Comparison of ENCODE assay signal across 36 cellular contexts in the genomic region with DNA sequence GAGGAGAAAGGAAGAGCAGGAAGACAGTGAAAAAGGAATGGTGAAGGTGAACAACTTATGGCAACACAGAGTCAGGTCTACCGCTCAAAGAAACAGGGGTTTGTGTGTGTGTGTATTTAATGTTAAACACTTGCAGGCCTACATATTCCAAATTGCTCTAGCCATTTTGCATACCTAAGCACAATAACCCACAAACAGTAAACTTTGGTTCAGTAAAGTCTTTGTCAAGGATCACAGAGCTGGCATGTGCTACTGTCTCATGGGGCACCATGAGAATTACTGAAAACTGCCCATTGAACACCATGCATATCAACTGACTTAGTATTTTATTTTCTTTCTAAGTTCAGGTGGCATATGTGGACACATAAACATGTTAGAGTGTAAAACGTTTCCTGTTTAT.
"Had no signal": no experiment of that assay in that cellular context is flagged by ENCODE, and none has a peak within 500 bp of the region (broad histone marks: within the 10 kb centered on the region; RNA-seq: fewer than 3 reads in every experiment).

No MANE protein-coding gene starts in this region.

- DNase-seq: activated B cell treated with CpG ODN at 0.5 μM for 24 hours; activated CD4-positive, alpha-beta memory T cell treated with anti-CD3 and anti-CD28 coated beads for 36 hours; activated CD4-positive, alpha-beta T cell treated with anti-CD3 and anti-CD28 coated beads for 4 hours; activated CD4-positive, alpha-beta T cell treated with anti-CD3 and anti-CD28 coated beads, Interleukin-2, amount 10 ng/mL, durations not matched to agents 24 days and 14 days; activated CD4-positive, alpha-beta T cell treated with anti-CD3 and anti-CD28 coated beads, Interleukin-2, amount 50 U/mL, for 1 hour; activated CD4-positive, alpha-beta T cell treated with anti-CD3 and anti-CD28 coated beads, Interleukin-2, amount 50 U/mL, for 4 hours; activated CD4-positive, CD25-positive, alpha-beta regulatory T cell treated with anti-CD3 and anti-CD28 coated beads, Interleukin-2, amount 50 U/mL, for 72 hours; activated CD8-positive, alpha-beta memory T cell treated with anti-CD3 and anti-CD28 coated beads, Interleukin-2, amount 50 U/mL, for 4 hours; activated CD8-positive, alpha-beta T cell treated with anti-CD3 and anti-CD28 coated beads for 36 hours; activated effector memory CD4-positive, alpha-beta T cell treated with anti-CD3 and anti-CD28 coated beads, Interleukin-2, amount 50 U/mL, for 16 hours; activated gamma-delta T cell treated with Interleukin-2 at 50 U/mL for 16 hours; activated naive CD4-positive, alpha-beta T cell; activated naive CD4-positive, alpha-beta T cell treated with anti-CD3 and anti-CD28 coated beads for 36 hours; activated naive CD4-positive, alpha-beta T cell treated with anti-CD3 and anti-CD28 coated beads, Interleukin-2, amount 50 U/mL, for 16 hours; activated naive CD8-positive, alpha-beta T cell treated with anti-CD3 and anti-CD28 coated beads for 36 hours; activated T-cell treated with anti-CD3 and anti-CD28 coated beads for 4 hours; activated T-cell treated with anti-CD3 and anti-CD28 coated beads, Interleukin-2, amount 50 U/mL, for 1 hour; activated T-cell treated with anti-CD3 and anti-CD28 coated beads, Interleukin-2, amount 50 U/mL, for 4 hours; activated T-cell treated with anti-CD3 and anti-CD28 coated beads, Interleukin-2, amount 50 U/mL, for 72 hours; adrenal gland; amniotic stem cell; aorta; body of pancreas; brain microvascular endothelial cell; central memory CD4-positive, alpha-beta T cell; T-helper 1 cell; T-helper 2 cell; T-helper 9 cell had no signal

- H3K27me3 ChIP-seq: adrenal gland, body of pancreas, brain microvascular endothelial cell, breast epithelium had no signal

- H3K27me3 Mint-ChIP-seq: activated B cell treated with CpG ODN at 0.5 μM for 24 hours; activated CD4-positive, alpha-beta memory T cell treated with anti-CD3 and anti-CD28 coated beads for 36 hours; activated CD4-positive, alpha-beta T cell treated with anti-CD3 and anti-CD28 coated beads, Interleukin-2, amount 10 ng/mL, durations not matched to agents 24 days and 14 days; activated CD8-positive, alpha-beta T cell treated with anti-CD3 and anti-CD28 coated beads for 36 hours; activated naive CD8-positive, alpha-beta T cell treated with anti-CD3 and anti-CD28 coated beads for 36 hours; activated T-helper 17 cell treated with anti-CD3 and anti-CD28 coated beads, Interleukin-2, amount 50 U/mL, for 72 hours had no signal

- H3K36me3 Mint-ChIP-seq: activated CD4-positive, alpha-beta memory T cell treated with anti-CD3 and anti-CD28 coated beads for 36 hours; activated naive CD4-positive, alpha-beta T cell treated with anti-CD3 and anti-CD28 coated beads, Interleukin-2, amount 50 U/mL, for 72 hours; activated naive CD8-positive, alpha-beta T cell treated with anti-CD3 and anti-CD28 coated beads for 36 hours had no signal

- H3K4me1 ChIP-seq: adrenal gland, body of pancreas, breast epithelium had no signal

- H3K27ac ChIP-seq: adrenal gland, body of pancreas, brain microvascular endothelial cell, breast epithelium, VCaP had no signal

- H3K9me3 ChIP-seq: adrenal gland, body of pancreas, breast epithelium had no signal

- ATAC-seq: activated CD8-positive, alpha-beta T cell treated with anti-CD3 and anti-CD28 coated beads for 36 hours; activated naive CD4-positive, alpha-beta T cell treated with anti-CD3 and anti-CD28 coated beads, Interleukin-2, amount 50 U/mL, for 72 hours; activated T-cell treated with anti-CD3 and anti-CD28 coated beads, Interleukin-2, amount 50 U/mL, for 4 hours; activated T-cell treated with anti-CD3 and anti-CD28 coated beads, Interleukin-2, amount 50 U/mL, for 72 hours; activated T-helper 17 cell treated with anti-CD3 and anti-CD28 coated beads, Interleukin-2, amount 50 U/mL, for 72 hours; body of pancreas had no signal

- H3K27ac Mint-ChIP-seq: activated B cell treated with CpG ODN at 0.5 μM for 24 hours; activated CD4-positive, alpha-beta memory T cell treated with anti-CD3 and anti-CD28 coated beads for 36 hours; activated CD4-positive, alpha-beta T cell treated with anti-CD3 and anti-CD28 coated beads, Interleukin-2, amount 10 ng/mL, durations not matched to agents 24 days and 14 days; activated CD8-positive, alpha-beta T cell treated with anti-CD3 and anti-CD28 coated beads for 36 hours; activated naive CD4-positive, alpha-beta T cell treated with anti-CD3 and anti-CD28 coated beads for 36 hours; activated naive CD8-positive, alpha-beta T cell treated with anti-CD3 and anti-CD28 coated beads for 36 hours; activated T-cell treated with anti-CD3 and anti-CD28 coated beads, Interleukin-2, amount 50 U/mL, for 72 hours; activated T-helper 1 cell treated with anti-CD3 and anti-CD28 coated beads, Interleukin-12 subunit alpha, Interleukin-12 subunit beta, Interleukin-2, Interleukin-4 antibody, amounts not matched to agents 30 ng/mL and 10 ng/mL and 1 ng/mL, durations not matched to agents 14 hours and 24 hours and 36 hours; activated T-helper 17 cell treated with anti-CD3 and anti-CD28 coated beads, Interleukin-2, amount 50 U/mL, for 72 hours; T-helper 1 cell treated with Interleukin-12 subunit alpha and Interleukin-12 subunit beta and Interleukin-4 antibody, amounts not matched to agents 30 μg/mL and 1 μg/mL, for 36 hours; T-helper 2 cell treated with Interferon-gamma antibody and Interleukin-4, amounts not matched to agents 5 μg/mL and 100 μg/mL, for 36 hours had no signal

- H3K4me3 Mint-ChIP-seq: activated B cell treated with CpG ODN at 0.5 μM for 24 hours; activated CD4-positive, alpha-beta memory T cell treated with anti-CD3 and anti-CD28 coated beads for 36 hours; activated CD4-positive, alpha-beta T cell treated with anti-CD3 and anti-CD28 coated beads, Interleukin-2, amount 10 ng/mL, durations not matched to agents 24 days and 14 days; activated CD8-positive, alpha-beta T cell treated with anti-CD3 and anti-CD28 coated beads for 36 hours; activated naive CD4-positive, alpha-beta T cell treated with anti-CD3 and anti-CD28 coated beads for 36 hours; activated naive CD8-positive, alpha-beta T cell treated with anti-CD3 and anti-CD28 coated beads for 36 hours; activated T-cell treated with anti-CD3 and anti-CD28 coated beads, Interleukin-2, amount 50 U/mL, for 4 hours; activated T-cell treated with anti-CD3 and anti-CD28 coated beads, Interleukin-2, amount 50 U/mL, for 72 hours; activated T-helper 1 cell treated with anti-CD3 and anti-CD28 coated beads, Interleukin-12 subunit alpha, Interleukin-12 subunit beta, Interleukin-2, Interleukin-4 antibody, amounts not matched to agents 30 ng/mL and 10 ng/mL and 1 ng/mL, durations not matched to agents 14 hours and 24 hours and 36 hours; activated T-helper 17 cell treated with anti-CD3 and anti-CD28 coated beads, Interleukin-2, amount 50 U/mL, for 72 hours; T-helper 1 cell treated with Interleukin-12 subunit alpha and Interleukin-12 subunit beta and Interleukin-4 antibody, amounts not matched to agents 30 μg/mL and 1 μg/mL, for 36 hours; T-helper 2 cell treated with Interferon-gamma antibody and Interleukin-4, amounts not matched to agents 5 μg/mL and 100 μg/mL, for 36 hours had no signal

- H3K4me3 ChIP-seq: adrenal gland, body of pancreas, breast epithelium had no signal

- H3K4me1 Mint-ChIP-seq: activated B cell treated with CpG ODN at 0.5 μM for 24 hours; activated CD4-positive, alpha-beta T cell treated with anti-CD3 and anti-CD28 coated beads, Interleukin-2, amount 10 ng/mL, durations not matched to agents 24 days and 14 days; activated naive CD8-positive, alpha-beta T cell treated with anti-CD3 and anti-CD28 coated beads for 36 hours; activated T-helper 17 cell treated with anti-CD3 and anti-CD28 coated beads, Interleukin-2, amount 50 U/mL, for 72 hours had no signal

- FAIRE-seq: astrocyte had no signal

- H3K9me3 Mint-ChIP-seq: activated B cell treated with CpG ODN at 0.5 μM for 24 hours; activated naive CD8-positive, alpha-beta T cell treated with anti-CD3 and anti-CD28 coated beads for 36 hours had no signal

- H3K36me3 ChIP-seq: adrenal gland, brain microvascular endothelial cell, breast epithelium had no signal
